ENCODE assay signal across 1 cellular context in the genomic region with DNA sequence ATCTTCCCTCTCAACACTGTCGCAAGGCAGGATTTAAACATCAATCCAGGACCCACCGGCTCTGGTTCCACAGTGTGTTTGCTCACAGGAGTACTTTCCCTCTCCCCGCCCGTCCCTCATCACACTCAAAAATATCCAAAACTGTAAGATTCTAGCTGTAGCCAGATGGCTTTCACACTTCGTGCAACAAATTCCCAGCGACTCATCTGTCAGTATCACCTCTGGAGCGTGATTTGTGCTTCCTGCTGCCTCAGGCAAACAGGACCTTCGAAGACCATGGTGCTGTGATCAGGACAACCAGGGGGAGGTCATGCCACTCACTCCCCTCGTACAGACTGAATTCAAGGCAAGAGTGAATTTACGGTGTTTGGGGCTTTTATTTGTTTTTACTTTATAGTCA.
TF ChIP-seq lines count a peak whose summit lies in the region.

No MANE protein-coding gene starts in this region.

TF ChIP-seq in H1, 55 proteins besides CTCF, POLR2A, EP300 and RAD21 (continued from another document):
- no peak for TF ChIP-seq POU5F1 (IDR thresholded peaks at IDR 0.05; ENCODE audit: low read depth, low read length)
- TF ChIP-seq FOSL1 (IDR thresholded peaks at IDR 0.05; ENCODE audit: insufficient read depth, low read depth, low read length): no peak
- no peak for TF ChIP-seq KDM4A (IDR thresholded peaks at IDR 0.05; ENCODE audit: low read depth, low read length, severe bottlenecking)
- TF ChIP-seq CTBP2 (IDR thresholded peaks at IDR 0.05; ENCODE audit: borderline replicate concordance, insufficient read depth, insufficient read length, low read length): no peak
- TF ChIP-seq CHD2 (IDR thresholded peaks at IDR 0.05; ENCODE audit: low read length): no peak
